In genomic region chr7:137980308-137980707, GRCh38 we compare ENCODE assay signal across 1 cellular context.
TF ChIP-seq lines count a peak whose summit lies in the region.

No MANE protein-coding gene starts in this region.

TF ChIP-seq in HCT116, 20 proteins besides CTCF, POLR2A, EP300 and RAD21 (continued from another document):
- TF ChIP-seq REST (IDR thresholded peaks at IDR 0.05; ENCODE audit: low read depth), result no peak
- TF ChIP-seq ZNF274 (IDR thresholded peaks at IDR 0.05; ENCODE audit: low read depth, low read length), result no peak
- TF ChIP-seq JUND (IDR thresholded peaks at IDR 0.05), result no peak
- no peak for TF ChIP-seq ZBTB33 (IDR thresholded peaks at IDR 0.05; ENCODE audit: extremely low read depth, insufficient replicate concordance, low read length)
